ENCODE assay signal across 8 cellular contexts in genomic region chr19:21474671-21475181, GRCh38. TPM values are rescaled to one million over a fixed set of nuclear protein-coding genes. Genes with fewer than 3 reads are reported as not detected.
A peak's percentile ranks its signal among the peaks of the same experiment; 100 is the strongest.
DNase-seq lines count a peak whose midpoint lies in the region; ATAC-seq, FAIRE-seq and TF ChIP-seq lines count a peak whose summit lies in the region.

No MANE protein-coding gene starts in this region.

- peak; percentile 97 to 98 for ATAC-seq in activated T-cell treated with anti-CD3 and anti-CD28 coated beads, Interleukin-2, amount 50 U/mL, for 72 hours (replicated peaks in 1 of 2)
- ATAC-seq in naive thymus-derived CD8-positive, alpha-beta T cell, result peak; percentile 99 to 100
- ATAC-seq in GM18868 (IDR thresholded peaks at IDR 0.05; ENCODE audit: unreplicated experiment), result no peak

- H2AFZ ChIP-seq in fibroblast of lung (ENCODE audit: low read length), result peak overlapping the region; percentile 47

- H4K20me1 ChIP-seq in fibroblast of lung (ENCODE audit: control insufficient read depth, extremely low read depth, insufficient read depth, low read length), result no peaks in the 10 kb centered on the region

- H3K4me3 Mint-ChIP-seq in activated T-cell treated with anti-CD3 and anti-CD28 coated beads, Interleukin-2, amount 50 U/mL, for 72 hours, result peak overlapping the region; percentile 81 to 82
- H3K4me3 Mint-ChIP-seq in naive thymus-derived CD8-positive, alpha-beta T cell, result peak overlapping the region; percentile 44 to 77 (median 68)

- no peak for FAIRE-seq in GM12892 (lab: Jason Lieb, UNC)

- H3K4me2 ChIP-seq in fibroblast of lung (ENCODE audit: extremely low read depth, insufficient read depth, low read length), result peak overlapping the region; percentile 68

- TF ChIP-seq POLR2A in GM12892 (IDR thresholded peaks at IDR 0.05; ENCODE audit: low read depth, low read length), result no peak

- TF ChIP-seq CTCF in fibroblast of lung (conservative IDR thresholded peaks at IDR 0.05 in 1 of 2, IDR thresholded peaks at IDR 0.05 in 1 of 2; ENCODE audit: low read depth in 1 of 2, low read length in 2 of 2), result no peak

- H3K4me1 Mint-ChIP-seq in activated T-cell treated with anti-CD3 and anti-CD28 coated beads, Interleukin-2, amount 50 U/mL, for 72 hours (ENCODE audit: low read depth), result no peaks in the 10 kb centered on the region
- H3K4me1 Mint-ChIP-seq in naive thymus-derived CD8-positive, alpha-beta T cell, result peaks cover 0 to 10% (median 4%) of the 10 kb centered on the region in 4 donors

- no peaks in the 10 kb centered on the region for H3K9me3 ChIP-seq in fibroblast of lung (ENCODE audit: control insufficient read depth, insufficient read depth, low read depth, low read length)

- POLR2A ChIA-PET in naive thymus-derived CD8-positive, alpha-beta T cell (lab: Charles Lee), result no interaction called here

- H3K27ac ChIP-seq in fibroblast of lung (ENCODE audit: insufficient read depth, low read length), result no peak overlapping the region

- no peaks in the 10 kb centered on the region for H3K27me3 Mint-ChIP-seq in activated T-cell treated with anti-CD3 and anti-CD28 coated beads, Interleukin-2, amount 50 U/mL, for 72 hours (ENCODE audit: low read depth)
- H3K27me3 Mint-ChIP-seq in naive thymus-derived CD8-positive, alpha-beta T cell, result peaks cover 0 to 11% (median 2%) of the 10 kb centered on the region in 5 donors

- peak; percentile 69 for DNase-seq in DMS79 (lab: John Stamatoyannopoulos, UW)
- DNase-seq in NCI-H2029 treated with DMSO at 0.1 percent for 48 hours (lab: John Stamatoyannopoulos, UW), result peak; percentile 64
- peak; percentile 82 to 87 for DNase-seq in activated T-cell treated with anti-CD3 and anti-CD28 coated beads, Interleukin-2, amount 50 U/mL, for 72 hours
- DNase-seq in fibroblast of lung (ENCODE audit: low read depth in 2 of 2), result peak; percentile 69 to 73
- peak; percentile 57 to 80 (median 68) for DNase-seq in naive thymus-derived CD8-positive, alpha-beta T cell
- peak; percentile 89 for DNase-seq in stimulated activated CD8-positive, alpha-beta memory T cell treated with anti-CD3 and anti-CD28 coated beads, Interleukin-4, amount 100 ng/mL, for 48 hours
- DNase-seq in GM12892 (ENCODE audit: insufficient read length), result no peak

- peak overlapping the region; percentile 36 to 65 (median 54) for H3K4me3 ChIP-seq in fibroblast of lung (replicated peaks in 1 of 4; ENCODE audit: control extremely low read depth in 1 of 4, insufficient read depth in 1 of 4, low read depth in 3 of 4, low read length in 4 of 4)

- H3K36me3 ChIP-seq in fibroblast of lung (ENCODE audit: control insufficient read depth, insufficient read depth, low read length), result no peaks in the 10 kb centered on the region

- H3K4me1 ChIP-seq in fibroblast of lung (ENCODE audit: control insufficient read depth, extremely low read depth, insufficient read depth, low read length), result no peaks in the 10 kb centered on the region

- H3K79me2 ChIP-seq in fibroblast of lung (ENCODE audit: control insufficient read depth, insufficient read depth, low read length), result no peaks in the 10 kb centered on the region

- peaks cover 0 to 2% of the 10 kb centered on the region in 2 donors for H3K9me3 Mint-ChIP-seq in activated T-cell treated with anti-CD3 and anti-CD28 coated beads, Interleukin-2, amount 50 U/mL, for 72 hours
- H3K9me3 Mint-ChIP-seq in naive thymus-derived CD8-positive, alpha-beta T cell, result peaks cover 0 to 44% (median 0%) of the 10 kb centered on the region in 9 donors

- peaks cover 0 to 5% of the 10 kb centered on the region in 2 donors for H3K36me3 Mint-ChIP-seq in activated T-cell treated with anti-CD3 and anti-CD28 coated beads, Interleukin-2, amount 50 U/mL, for 72 hours (ENCODE audit: insufficient read depth in 2 of 2)
- peaks cover 0 to 2% (median 0%) of the 10 kb centered on the region in 3 donors for H3K36me3 Mint-ChIP-seq in naive thymus-derived CD8-positive, alpha-beta T cell

- H3K9ac ChIP-seq in fibroblast of lung (ENCODE audit: insufficient read depth, low read length), result peak overlapping the region; percentile 46

- no peak overlapping the region for H3K27ac Mint-ChIP-seq in activated T-cell treated with anti-CD3 and anti-CD28 coated beads, Interleukin-2, amount 50 U/mL, for 72 hours
- no peak overlapping the region for H3K27ac Mint-ChIP-seq in naive thymus-derived CD8-positive, alpha-beta T cell

- no peaks in the 10 kb centered on the region for H3K27me3 ChIP-seq in fibroblast of lung (ENCODE audit: control insufficient read depth, insufficient read depth, low read length)

RNA-seq across cellular contexts. Expression of gene ZNF429, which starts 30.7 kb away (rescaled TPM):
- 10 to 100 TPM; 16.6 to 17.9 TPM for total RNA-seq in activated T-cell treated with anti-CD3 and anti-CD28 coated beads, Interleukin-2, amount 50 U/mL, for 72 hours
- total RNA-seq in fibroblast of lung, result 5.4 and 5.6 TPM in 2 replicates
- 6.3 and 7.5 TPM in 2 replicates for polyA plus RNA-seq in fibroblast of lung
- 3.2 and 4.1 TPM in 2 replicates for polyA plus RNA-seq in fibroblast of lung (2012)
- polyA minus RNA-seq in fibroblast of lung (ENCODE audit: low replicate concordance), result 7.9 TPM in 1 of 2 replicates, not detected in the other
- 10 to 100 TPM; 30.7 to 30.9 TPM for total RNA-seq in naive thymus-derived CD8-positive, alpha-beta T cell
- 10 to 100 TPM; 23.0 to 37.8 (median 34.9) TPM for polyA plus RNA-seq in naive thymus-derived CD8-positive, alpha-beta T cell
- polyA plus RNA-seq in GM12892 (2012; ENCODE audit: missing spikeins), result 6.2 TPM
